In genomic region chr14:105098316-105098715, GRCh38 we compare ENCODE assay signal across 20 cellular contexts. TPM values are rescaled to one million over a fixed set of nuclear protein-coding genes. Genes with fewer than 3 reads are reported as not detected.
DNase-seq lines count a peak whose midpoint lies in the region; ATAC-seq and TF ChIP-seq lines count a peak whose summit lies in the region.
"Had no signal": no experiment of that assay in that cellular context is flagged by ENCODE, and none has a peak within 500 bp of the region (broad histone marks: within the 10 kb centered on the region; RNA-seq: fewer than 3 reads in every experiment).

No MANE protein-coding gene starts in this region.

- no peak for TF ChIP-seq EP300 in stomach (IDR thresholded peaks at IDR 0.05)

- peak overlapping the region; percentile 63 for H3K27ac Mint-ChIP-seq in T-helper 17 cell
- H3K27ac Mint-ChIP-seq in neural crest cell (ENCODE audit: unreplicated experiment) = no peak overlapping the region
- H3K27ac Mint-ChIP-seq: B cell; CD14-positive monocyte; CD4-positive, alpha-beta T cell; CD8-positive, alpha-beta memory T cell; GM23338; H9 had no signal

- no peak for DNase-seq in RWPE1 (ENCODE audit: low spot score)
- DNase-seq in T-helper 17 cell = no peak
- DNase-seq in neural crest cell (ENCODE audit: low read depth, low spot score) = no peak
- DNase-seq in sciatic nerve (ENCODE audit: low spot score) = peak; percentile 34
- DNase-seq in hepatocyte (ENCODE audit: low spot score) = no peak
- no peak for DNase-seq in stimulated activated naive CD4-positive, alpha-beta T cell treated with Interleukin-2 at 50 U/mL for 16 hours (lab: John Stamatoyannopoulos, UW)
- DNase-seq in stomach = no peak
- DNase-seq: CD4-positive, alpha-beta T cell; CD8-positive, alpha-beta memory T cell; DMS 273 treated with DMSO at 0.1 percent for 48 hours; DMS79; EL; GDM1; H9 had no signal

- H3K27me3 Mint-ChIP-seq in T-helper 17 cell (peaks cover 21% of the 10 kb centered on the region), neural crest cell (ENCODE audit: low read depth) (peaks cover 17% of the 10 kb centered on the region)

- H3K4me1 Mint-ChIP-seq in T-helper 17 cell (peaks cover 8% of the 10 kb centered on the region), neural crest cell (no peaks in the 10 kb centered on the region)
- H3K4me1 Mint-ChIP-seq: GM23338 had no signal

- H3K9me2 ChIP-seq in hepatocyte (replicated peaks; ENCODE audit: insufficient read depth) = no peaks in the 10 kb centered on the region

- WGBS in hepatocyte (ENCODE audit: low lambda C conversion rate, missing lambda C conversion rate) = 95% methylated on average over 8 of the region's 8 CpGs
- WGBS in stomach, 5 donors = 79 to 93% (median 84%) methylated on average over 8 of the region's 8 CpGs

- H3K36me3 ChIP-seq in hepatocyte (replicated peaks; ENCODE audit: insufficient read depth, low read depth) (no peaks in the 10 kb centered on the region), stomach (no peaks in the 10 kb centered on the region)

- H3K4me1 ChIP-seq in hepatocyte (ENCODE audit: insufficient read depth) (peaks cover 9% of the 10 kb centered on the region), stomach (peaks cover 8 to 14% (median 12%) of the 10 kb centered on the region in 4 donors)

- H3K27me3 ChIP-seq in hepatocyte = no peaks in the 10 kb centered on the region
- H3K27me3 ChIP-seq in stomach = peaks cover 0 to 25% (median 0%) of the 10 kb centered on the region in 3 donors
- H3K27me3 ChIP-seq: BLaER1 treated with 17β-estradiol and CSF1 and Interleukin-3, amounts not matched to agents 10 nM and 100 nM had no signal

- CTCF ChIA-PET in RWPE1 (lab: Yijun Ruan, JAX) = interaction anchor here (0.6 to 0.7 kb wide), 2 partner anchors 11 to 66 kb away, joined by 3 to 5 read pairs; no protein-coding TSS in a partner anchor

- H3K9me3 ChIP-seq in T-helper 17 cell (ENCODE audit: control insufficient read depth, low read length, poor library complexity, severe bottlenecking) (no peaks in the 10 kb centered on the region), hepatocyte (ENCODE audit: low read depth) (no peaks in the 10 kb centered on the region), stomach (peaks cover 0 to 7% (median 5%) of the 10 kb centered on the region in 4 donors)

- no peak for TF ChIP-seq CTCF in RWPE1 (conservative IDR thresholded peaks at IDR 0.05; ENCODE audit: low read depth)
- no peak for TF ChIP-seq CTCF in neural crest cell (conservative IDR thresholded peaks at IDR 0.05)
- TF ChIP-seq CTCF in hepatocyte (IDR thresholded peaks at IDR 0.05; ENCODE audit: poor library complexity) = no peak
- no peak for TF ChIP-seq CTCF in stomach (IDR thresholded peaks at IDR 0.05)

- H3K4me3 ChIP-seq in hepatocyte (no peak overlapping the region), stomach (no peak overlapping the region)
- H3K4me3 ChIP-seq: BLaER1 treated with 17β-estradiol and CSF1 and Interleukin-3, amounts not matched to agents 10 nM and 100 nM; GM12878; GM23338 had no signal

- intact Hi-C loops in sciatic nerve (cut with DNase I) = no loop called here
- intact Hi-C loops in stomach (cut with DNase I; ENCODE audit: low total_unique reads) = no loop called here

- no peak overlapping the region for H2AFZ ChIP-seq in hepatocyte
- H2AFZ ChIP-seq: GM23338 had no signal

- TF ChIP-seq POLR2A in stomach (IDR thresholded peaks at IDR 0.05) = no peak

- H3K4me3 Mint-ChIP-seq in T-helper 17 cell (no peak overlapping the region), neural crest cell (peak overlapping the region; percentile 22)
- H3K4me3 Mint-ChIP-seq: B cell; CD14-positive monocyte; CD4-positive, alpha-beta T cell; GM23338; H9 had no signal

- H3K27ac ChIP-seq in RWPE1 = peak overlapping the region; percentile 77
- H3K27ac ChIP-seq in hepatocyte = no peak overlapping the region
- H3K27ac ChIP-seq in stomach = no peak overlapping the region
- H3K27ac ChIP-seq: BLaER1 treated with 17β-estradiol and CSF1 and Interleukin-3, amounts not matched to agents 10 nM and 100 nM had no signal

- peaks cover 5% of the 10 kb centered on the region for H3K9me3 Mint-ChIP-seq in neural crest cell
- H3K9me3 Mint-ChIP-seq: CD4-positive, alpha-beta T cell had no signal

- peaks cover 2% of the 10 kb centered on the region for H3K79me2 ChIP-seq in hepatocyte

- no peak overlapping the region for H3K4me2 ChIP-seq in hepatocyte
- H3K4me2 ChIP-seq: GM23338 had no signal

- no peaks in the 10 kb centered on the region for H3K36me3 Mint-ChIP-seq in T-helper 17 cell (ENCODE audit: low read depth)
- H3K36me3 Mint-ChIP-seq in neural crest cell (ENCODE audit: low read depth) = peaks cover 5% of the 10 kb centered on the region

- POLR2A ChIA-PET in RWPE1 (lab: Yijun Ruan, JAX; ENCODE audit: low non-redundant PET) = no interaction called here

- no peak for ATAC-seq in T-helper 17 cell
- ATAC-seq in sciatic nerve = no peak
- ATAC-seq: GM12878, GM23338, HCT116 had no signal

- H4K20me1 ChIP-seq in hepatocyte (ENCODE audit: insufficient read depth, poor library complexity, severe bottlenecking) = no peaks in the 10 kb centered on the region

RNA-seq across cellular contexts. Expression of gene GPR132, which starts 33.1 kb away (rescaled TPM):
- total RNA-seq in T-helper 17 cell = 10 to 100 TPM; 43.4 to 47.1 TPM
- total RNA-seq in neural crest cell = not detected in 2 replicates
- 3.2 TPM for total RNA-seq in sciatic nerve
- total RNA-seq in hepatocyte = 0.24 and 0.83 TPM in 2 replicates
- polyA plus RNA-seq in hepatocyte = 0.23 and 0.41 TPM in 2 replicates
- total RNA-seq in stomach = 10 to 100 TPM in 1 of 5 donors, 1 to 10 TPM in 3, under 1 TPM in 1; under 0.01 to 11.1 (median 1.7) TPM
- polyA plus RNA-seq in stomach = under 1 TPM; 0.38 to 0.81 (median 0.76) TPM
- polyA plus RNA-seq: GM23338 had no signal
